ENCODE assay signal across 1 cellular context in the genomic region with DNA sequence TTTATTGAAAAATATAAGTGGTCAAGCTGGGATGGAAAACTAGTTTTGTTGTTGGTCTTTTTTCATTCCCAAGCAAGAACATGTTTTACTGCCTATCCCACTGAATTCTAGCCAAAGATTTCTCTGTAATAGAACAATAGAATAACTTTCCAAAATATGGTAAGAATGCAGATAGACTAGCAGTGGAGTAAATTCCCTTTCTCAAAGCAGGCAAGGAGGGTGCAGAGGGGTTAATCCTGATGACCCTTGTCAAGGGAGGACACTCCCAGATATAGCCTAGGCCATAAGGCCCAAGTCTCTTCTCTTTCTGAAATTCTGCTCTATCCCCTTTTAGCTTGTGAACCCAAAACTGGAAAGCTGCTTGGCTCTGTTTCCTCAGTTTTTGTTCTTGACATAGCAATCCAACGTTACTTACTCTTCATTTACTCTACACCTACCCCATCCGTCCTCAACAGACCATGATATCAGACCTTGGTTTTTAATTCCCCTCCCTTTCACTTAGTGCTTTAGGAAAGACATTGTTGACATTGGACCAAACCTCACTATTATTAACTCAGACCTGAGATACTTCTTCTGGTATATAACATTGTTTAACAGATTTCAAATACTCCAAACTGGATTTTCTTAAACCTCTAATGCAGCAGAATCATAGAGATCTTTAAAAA.
TF ChIP-seq lines count a peak whose summit lies in the region.

No MANE protein-coding gene starts in this region.

TF ChIP-seq in HEK293, 187 proteins besides CTCF, POLR2A, EP300 and RAD21 (continued from another document):
- TF ChIP-seq, protein P1, sequence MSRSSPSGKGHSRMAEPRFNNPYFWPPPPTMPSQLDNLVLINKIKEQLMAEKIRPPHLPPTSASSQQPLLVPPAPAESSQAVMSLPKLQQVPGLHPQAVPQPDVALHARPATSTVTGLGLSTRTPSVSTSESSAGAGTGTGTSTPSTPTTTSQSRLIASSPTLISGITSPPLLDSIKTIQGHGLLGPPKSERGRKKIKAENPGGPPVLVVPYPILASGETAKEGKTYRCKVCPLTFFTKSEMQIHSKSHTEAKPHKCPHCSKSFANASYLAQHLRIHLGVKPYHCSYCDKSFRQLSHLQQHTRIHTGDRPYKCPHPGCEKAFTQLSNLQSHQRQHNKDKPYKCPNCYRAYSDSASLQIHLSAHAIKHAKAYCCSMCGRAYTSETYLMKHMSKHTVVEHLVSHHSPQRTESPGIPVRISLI (tag by site-specific recombination; IDR thresholded peaks at IDR 0.05), result no peak
- TF ChIP-seq ZFP37 (tag by site-specific recombination; IDR thresholded peaks at IDR 0.05) (no peak), ZNF214 (tag by site-specific recombination; IDR thresholded peaks at IDR 0.05; ENCODE audit: borderline replicate concordance) (no peak), SP7 (tag by site-specific recombination; IDR thresholded peaks at IDR 0.05) (no peak), ZBTB1 (tag by site-specific recombination; IDR thresholded peaks at IDR 0.05) (no peak), ZNF223 (tag by site-specific recombination; IDR thresholded peaks at IDR 0.05) (no peak)
